In the genomic region with DNA sequence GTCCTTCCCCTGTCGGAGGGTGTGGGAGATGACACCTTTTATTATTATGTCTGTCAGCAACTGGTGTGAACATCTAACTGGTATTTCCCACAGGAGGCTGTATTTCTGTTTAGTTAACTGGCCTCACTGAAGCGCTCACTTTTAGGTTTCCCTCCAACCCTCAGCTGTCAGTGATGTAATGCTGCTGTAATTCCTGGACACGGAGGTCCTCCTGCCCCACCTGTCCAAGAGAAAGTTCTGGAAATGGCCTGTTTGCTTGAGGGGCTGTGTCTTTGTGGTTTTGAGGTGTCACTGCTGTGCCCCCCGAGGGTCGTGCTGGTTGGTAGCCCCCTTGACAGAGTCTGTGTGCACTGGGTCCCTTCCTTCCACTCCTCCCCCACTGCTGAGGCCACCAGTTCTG, we compare ENCODE assay signal across 22 cellular contexts. TPM values are rescaled to one million over a fixed set of nuclear protein-coding genes. Genes with fewer than 3 reads are reported as not detected.
"Had no signal": no experiment of that assay in that cellular context is flagged by ENCODE, and none has a peak within 500 bp of the region (broad histone marks: within the 10 kb centered on the region; RNA-seq: fewer than 3 reads in every experiment).

No MANE protein-coding gene starts in this region.

- H3K27ac ChIP-seq: adrenal gland, SJCRH30, WERI-Rb-1 had no signal

- H3K9ac ChIP-seq: SK-N-SH had no signal

- H3K36me3 ChIP-seq: adrenal gland, SJCRH30, WERI-Rb-1 had no signal

- H3K9me3 ChIP-seq: adrenal gland, SJCRH30, SK-N-SH had no signal

- H3K4me3 ChIP-seq: adrenal gland, SJCRH30 had no signal

- H3K4me1 ChIP-seq: adrenal gland had no signal

- H3K4me3 Mint-ChIP-seq: activated CD4-positive, alpha-beta T cell treated with anti-CD3 and anti-CD28 coated beads for 36 hours; activated CD8-positive, alpha-beta T cell treated with anti-CD3 and anti-CD28 coated beads for 36 hours; activated naive CD8-positive, alpha-beta T cell treated with anti-CD3 and anti-CD28 coated beads, Interleukin-2, amount 10 ng/mL, durations not matched to agents 7 days and 5 days had no signal

- H3K9me3 Mint-ChIP-seq: activated CD8-positive, alpha-beta T cell treated with anti-CD3 and anti-CD28 coated beads for 36 hours; activated naive CD8-positive, alpha-beta T cell treated with anti-CD3 and anti-CD28 coated beads, Interleukin-2, amount 10 ng/mL, durations not matched to agents 7 days and 5 days had no signal

- H3K4me2 ChIP-seq: SK-N-SH had no signal

- H3K27me3 ChIP-seq: adrenal gland had no signal

- H3K27ac Mint-ChIP-seq: activated CD4-positive, alpha-beta T cell treated with anti-CD3 and anti-CD28 coated beads for 36 hours; activated CD8-positive, alpha-beta T cell treated with anti-CD3 and anti-CD28 coated beads for 36 hours; activated naive CD8-positive, alpha-beta T cell treated with anti-CD3 and anti-CD28 coated beads, Interleukin-2, amount 10 ng/mL, durations not matched to agents 7 days and 5 days had no signal

- H3K36me3 Mint-ChIP-seq: activated naive CD8-positive, alpha-beta T cell treated with anti-CD3 and anti-CD28 coated beads, Interleukin-2, amount 10 ng/mL, durations not matched to agents 7 days and 5 days had no signal

- H3K4me1 Mint-ChIP-seq: activated CD4-positive, alpha-beta T cell treated with anti-CD3 and anti-CD28 coated beads for 36 hours; activated naive CD8-positive, alpha-beta T cell treated with anti-CD3 and anti-CD28 coated beads, Interleukin-2, amount 10 ng/mL, durations not matched to agents 7 days and 5 days had no signal

- DNase-seq: activated CD4-positive, alpha-beta T cell treated with anti-CD3 and anti-CD28 coated beads for 36 hours; activated CD8-positive, alpha-beta memory T cell treated with anti-CD3 and anti-CD28 coated beads, Interleukin-2, amount 50 U/mL, for 4 hours; activated CD8-positive, alpha-beta T cell treated with anti-CD3 and anti-CD28 coated beads for 36 hours; activated naive CD4-positive, alpha-beta T cell treated with anti-CD3 and anti-CD28 coated beads, Interleukin-2, amount 50 U/mL, for 16 hours; activated naive CD8-positive, alpha-beta T cell treated with anti-CD3 and anti-CD28 coated beads, Interleukin-2, amount 10 ng/mL, durations not matched to agents 7 days and 5 days; activated T-cell treated with anti-CD3 and anti-CD28 coated beads, Interleukin-2, amount 50 U/mL, for 1 hour; adrenal gland; anterior cingulate cortex; cerebellar nuclear complex; Kasumi-1; NCI-H1048; NCI-H146; NCI-H187 treated with DMSO at 0.1 percent for 48 hours; NCI-H2227 treated with DMSO at 0.1 percent for 48 hours; NCI-H446 treated with DMSO at 0.1 percent for 48 hours; NCI-H774; RPMI8226; T-helper 1 cell; WERI-Rb-1 had no signal

- H3K27me3 Mint-ChIP-seq: activated CD8-positive, alpha-beta T cell treated with anti-CD3 and anti-CD28 coated beads for 36 hours; activated naive CD8-positive, alpha-beta T cell treated with anti-CD3 and anti-CD28 coated beads, Interleukin-2, amount 10 ng/mL, durations not matched to agents 7 days and 5 days had no signal

RNA-seq across cellular contexts. Expression of gene KCNJ12, which starts 11.5 kb away (rescaled TPM):
- total RNA-seq: activated CD4-positive, alpha-beta T cell treated with anti-CD3 and anti-CD28 coated beads for 36 hours; activated CD8-positive, alpha-beta T cell treated with anti-CD3 and anti-CD28 coated beads for 36 hours; activated naive CD8-positive, alpha-beta T cell treated with anti-CD3 and anti-CD28 coated beads, Interleukin-2, amount 10 ng/mL, durations not matched to agents 7 days and 5 days; T-helper 2 cell treated with Interferon-gamma antibody and Interleukin-4, amounts not matched to agents 100 ng/mL and 5 ng/mL, for 36 hours had no signal
